1 cellular context compared by ENCODE assay signal in genomic region chr3:123656691-123657090, GRCh38.
TF ChIP-seq lines count a peak whose summit lies in the region.

No MANE protein-coding gene starts in this region.

TF ChIP-seq in GM12878, 131 proteins besides CTCF, POLR2A, EP300 and RAD21 (continued from another document):
- TF ChIP-seq MYB (IDR thresholded peaks at IDR 0.05; ENCODE audit: borderline replicate concordance, low read depth, low read length) = no peak
- no peak for TF ChIP-seq BCL3 (IDR thresholded peaks at IDR 0.05; ENCODE audit: borderline replicate concordance, insufficient read depth, low read depth, low read length, poor library complexity, severe bottlenecking)
- TF ChIP-seq, protein P1, sequence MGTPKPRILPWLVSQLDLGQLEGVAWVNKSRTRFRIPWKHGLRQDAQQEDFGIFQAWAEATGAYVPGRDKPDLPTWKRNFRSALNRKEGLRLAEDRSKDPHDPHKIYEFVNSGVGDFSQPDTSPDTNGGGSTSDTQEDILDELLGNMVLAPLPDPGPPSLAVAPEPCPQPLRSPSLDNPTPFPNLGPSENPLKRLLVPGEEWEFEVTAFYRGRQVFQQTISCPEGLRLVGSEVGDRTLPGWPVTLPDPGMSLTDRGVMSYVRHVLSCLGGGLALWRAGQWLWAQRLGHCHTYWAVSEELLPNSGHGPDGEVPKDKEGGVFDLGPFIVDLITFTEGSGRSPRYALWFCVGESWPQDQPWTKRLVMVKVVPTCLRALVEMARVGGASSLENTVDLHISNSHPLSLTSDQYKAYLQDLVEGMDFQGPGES (IDR thresholded peaks at IDR 0.05) = no peak
- no peak for TF ChIP-seq ZBTB33 (IDR thresholded peaks at IDR 0.05)
- no peak for TF ChIP-seq PRDM15 (CRISPR knock-in tag; IDR thresholded peaks at IDR 0.05)
- TF ChIP-seq IRF5 (IDR thresholded peaks at IDR 0.05; ENCODE audit: borderline replicate concordance) = no peak
- TF ChIP-seq ZNF384 (IDR thresholded peaks at IDR 0.05; ENCODE audit: borderline replicate concordance, low read depth, low read length) = no peak
- no peak for TF ChIP-seq TCF3 (IDR thresholded peaks at IDR 0.05; ENCODE audit: borderline replicate concordance, insufficient read depth, low read depth, low read length)
- no peak for TF ChIP-seq SIN3A (IDR thresholded peaks at IDR 0.05; ENCODE audit: low read depth, low read length)
- no peak for TF ChIP-seq ESRRA (IDR thresholded peaks at IDR 0.05; ENCODE audit: low read length)
- TF ChIP-seq PML (IDR thresholded peaks at IDR 0.05; ENCODE audit: low read length) = no peak
- TF ChIP-seq NFIC (IDR thresholded peaks at IDR 0.05; ENCODE audit: low read depth, low read length) = no peak
- no peak for TF ChIP-seq SMAD1 (IDR thresholded peaks at IDR 0.05; ENCODE audit: low read depth, partially characterized antibody)
- no peak for TF ChIP-seq MEF2A (IDR thresholded peaks at IDR 0.05; ENCODE audit: insufficient read depth, low read depth, low read length)
